ENCODE assay signal across 26 cellular contexts in the genomic region with DNA sequence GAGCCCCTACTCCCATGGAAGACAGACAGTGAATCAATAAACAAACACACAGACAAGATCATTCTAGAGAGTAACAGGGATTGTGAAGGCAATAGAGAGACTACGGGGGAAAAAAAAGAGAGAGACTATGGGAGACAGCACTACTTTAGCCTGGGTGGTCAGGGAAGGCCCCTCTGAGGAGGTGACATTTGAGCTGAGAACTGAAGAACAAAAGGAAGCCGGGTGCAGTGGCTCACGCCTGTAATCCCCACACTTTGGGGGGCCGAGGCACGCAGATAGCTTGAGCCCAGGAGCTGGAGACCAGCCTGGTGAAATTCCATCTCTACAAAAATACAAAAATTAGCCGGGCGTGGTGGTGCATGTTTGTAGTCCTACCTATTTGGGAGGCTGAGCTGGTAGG. TPM values are rescaled to one million over a fixed set of nuclear protein-coding genes. Genes with fewer than 3 reads are reported as not detected.
DNase-seq lines count a peak whose midpoint lies in the region; ATAC-seq, FAIRE-seq and TF ChIP-seq lines count a peak whose summit lies in the region.
"Had no signal": no experiment of that assay in that cellular context is flagged by ENCODE, and none has a peak within 500 bp of the region (broad histone marks: within the 10 kb centered on the region; RNA-seq: fewer than 3 reads in every experiment).

No MANE protein-coding gene starts in this region.

- no peaks in the 10 kb centered on the region for H3K36me3 Mint-ChIP-seq in GM23338 (ENCODE audit: low read depth)
- H3K36me3 Mint-ChIP-seq: CD14-positive monocyte; CD8-positive, alpha-beta memory T cell had no signal

- no peaks in the 10 kb centered on the region for H3K9me3 Mint-ChIP-seq in GM23338
- H3K9me3 Mint-ChIP-seq: CD14-positive monocyte; CD4-positive, alpha-beta T cell had no signal

- H3K27me3 Mint-ChIP-seq in GM23338 (ENCODE audit: insufficient read depth, low read depth, poor library complexity), result peaks cover 3% of the 10 kb centered on the region

- DNase-seq in GM23338 (ENCODE audit: low spot score), result peak; percentile 35
- DNase-seq in left kidney (ENCODE audit: low read depth, low spot score), result peak; percentile 15
- DNase-seq in right lobe of liver, result no peak
- DNase-seq in activated CD4-positive, alpha-beta T cell treated with anti-CD3 and anti-CD28 coated beads, Interleukin-2, amount 50 U/mL, for 48 hours, result no peak
- DNase-seq in GM19239 (ENCODE audit: insufficient read length, low spot score), result no peak
- DNase-seq in NCI-H1092 treated with DMSO at 0.1 percent for 48 hours (lab: John Stamatoyannopoulos, UW), result no peak
- DNase-seq: 8988T; ACHN; AML-193; BE2C; CD4-positive, alpha-beta T cell; CD8-positive, alpha-beta memory T cell; DMS53; DMS79 treated with DMSO at 0.1 percent for 48 hours; GF-D8; GM23248; HCEC 1CT had no signal

- no peaks in the 10 kb centered on the region for H3K79me2 ChIP-seq in GM23338 (replicated peaks; ENCODE audit: insufficient read depth)

- H3F3A ChIP-seq in GM23338 (replicated peaks; ENCODE audit: low read depth), result no peaks in the 10 kb centered on the region

- no peak overlapping the region for H3K27ac ChIP-seq in GM23338 (ENCODE audit: low read depth)
- H3K27ac ChIP-seq in HUES48 (ENCODE audit: low read depth, low read length), result peak overlapping the region; percentile 9
- peak overlapping the region in 2 of 3 donors; percentile 78 to 83 for H3K27ac ChIP-seq in right lobe of liver
- H3K27ac ChIP-seq: A549; BLaER1 treated with 17β-estradiol and CSF1 and Interleukin-3, amounts not matched to agents 10 nM and 100 nM; GM23248 had no signal

- H3K9ac ChIP-seq in HUES48 (ENCODE audit: low read depth, low read length), result no peak overlapping the region
- H3K9ac ChIP-seq: BLaER1 treated with 17β-estradiol and CSF1 and Interleukin-3, amounts not matched to agents 10 nM and 100 nM; GM23248 had no signal

- intact Hi-C loops in right lobe of liver (cut with DNase I), result no loop called here

- no peak overlapping the region for H3K27ac Mint-ChIP-seq in GM23338
- H3K27ac Mint-ChIP-seq: CD14-positive monocyte; CD4-positive, alpha-beta T cell; CD8-positive, alpha-beta memory T cell had no signal

- TF ChIP-seq CTCF in GM23338 (conservative IDR thresholded peaks at IDR 0.05; ENCODE audit: low read depth in 2 of 2), result no peak
- TF ChIP-seq CTCF in right lobe of liver (IDR thresholded peaks at IDR 0.05), result no peak

- ATAC-seq in GM23338 (peak; percentile 70), right lobe of liver (no peak), HG02610 (IDR thresholded peaks at IDR 0.05; ENCODE audit: unreplicated experiment) (no peak)
- ATAC-seq: A549 had no signal

- H3K27me3 ChIP-seq in GM23338 (ENCODE audit: insufficient read depth), result no peaks in the 10 kb centered on the region
- H3K27me3 ChIP-seq in HUES48 (ENCODE audit: control insufficient read depth, insufficient read depth, low read length), result no peaks in the 10 kb centered on the region
- H3K27me3 ChIP-seq in right lobe of liver, result no peaks in the 10 kb centered on the region
- H3K27me3 ChIP-seq: BE2C; BLaER1 treated with 17β-estradiol and CSF1 and Interleukin-3, amounts not matched to agents 10 nM and 100 nM had no signal

- H3K4me3 Mint-ChIP-seq in GM23338, result no peak overlapping the region; the same call in 2 of the 3 replicates
- H3K4me3 Mint-ChIP-seq: CD4-positive, alpha-beta T cell; CD8-positive, alpha-beta memory T cell had no signal

- no peaks in the 10 kb centered on the region for H3K36me3 ChIP-seq in GM23338 (ENCODE audit: insufficient read depth)
- H3K36me3 ChIP-seq in HUES48 (ENCODE audit: control insufficient read depth, insufficient read depth, low read length), result no peaks in the 10 kb centered on the region
- H3K36me3 ChIP-seq in right lobe of liver, result no peaks in the 10 kb centered on the region
- H3K36me3 ChIP-seq: BE2C; BLaER1 treated with 17β-estradiol and CSF1 and Interleukin-3, amounts not matched to agents 10 nM and 100 nM had no signal

- TF ChIP-seq POLR2A in right lobe of liver (IDR thresholded peaks at IDR 0.05), result no peak

- H3K9me2 ChIP-seq in GM23338 (ENCODE audit: insufficient read depth), result 0 out of 2 replicates have a peak, but pooled peaks cover 4% of the 10 kb centered on the region

- H3K4me1 ChIP-seq in GM23338 (ENCODE audit: insufficient read depth) (peaks cover 42% of the 10 kb centered on the region), HUES48 (ENCODE audit: control insufficient read depth, insufficient read depth, low read length) (peaks cover 34% of the 10 kb centered on the region), right lobe of liver (peaks cover 0 to 63% (median 17%) of the 10 kb centered on the region in 4 donors)
- H3K4me1 ChIP-seq: A549, BE2C had no signal

- WGBS in right lobe of liver (ENCODE audit: insufficient coverage, low coverage, low lambda C conversion rate, missing lambda C conversion rate), result 52% methylated on average over 6 of the region's 7 CpGs

- peak overlapping the region; percentile 8; the same call in 1 of the 2 replicates for H2AFZ ChIP-seq in GM23338

- no peaks in the 10 kb centered on the region for H3K9me3 ChIP-seq in HUES48 (ENCODE audit: control insufficient read depth, insufficient read depth, low read length)
- no peaks in the 10 kb centered on the region for H3K9me3 ChIP-seq in right lobe of liver
- H3K9me3 ChIP-seq: A549; BE2C; BLaER1 treated with 17β-estradiol and CSF1 and Interleukin-3, amounts not matched to agents 10 nM and 100 nM had no signal

- no peak for FAIRE-seq in GM19239 (lab: Jason Lieb, UNC)
- FAIRE-seq: A549, GM12891, GM18507, H54 had no signal

- peaks cover 38% of the 10 kb centered on the region for H3K4me1 Mint-ChIP-seq in GM23338
- H3K4me1 Mint-ChIP-seq: CD14-positive monocyte; CD8-positive, alpha-beta memory T cell had no signal

- H4K20me1 ChIP-seq in GM23338 (replicated peaks; ENCODE audit: insufficient read depth), result no peaks in the 10 kb centered on the region
- H4K20me1 ChIP-seq: BLaER1 treated with 17β-estradiol and CSF1 and Interleukin-3, amounts not matched to agents 10 nM and 100 nM had no signal

- H3K4me2 ChIP-seq in GM23338, result peak overlapping the region; percentile 41; the same call in 1 of the 2 replicates
- H3K4me2 ChIP-seq: A549; BLaER1 treated with 17β-estradiol and CSF1 and Interleukin-3, amounts not matched to agents 10 nM and 100 nM had no signal

- H3K4me3 ChIP-seq in GM23338 (no peak overlapping the region), HUES48 (ENCODE audit: low read depth, low read length) (no peak overlapping the region), right lobe of liver (no peak overlapping the region)
- H3K4me3 ChIP-seq: A549; BLaER1 treated with 17β-estradiol and CSF1 and Interleukin-3, amounts not matched to agents 10 nM and 100 nM; GM23248 had no signal

TF ChIP-seq in GM23338, 12 proteins besides CTCF, POLR2A, EP300 and RAD21 (continues in another document):
- TF ChIP-seq EZH2phosphoT487 (IDR thresholded peaks at IDR 0.05; ENCODE audit: unreplicated experiment) (no peak), ZNF114 (CRISPR knock-in tag; IDR thresholded peaks at IDR 0.05) (no peak), POLR2AphosphoS5 (IDR thresholded peaks at IDR 0.05; ENCODE audit: low read depth) (no peak), NANOG (IDR thresholded peaks at IDR 0.05; ENCODE audit: borderline replicate concordance) (no peak), CREB1 (CRISPR knock-in tag; IDR thresholded peaks at IDR 0.05; ENCODE audit: low read depth) (no peak), EZH2 (IDR thresholded peaks at IDR 0.05; ENCODE audit: low read depth, unreplicated experiment) (no peak), STAT1 (IDR thresholded peaks at IDR 0.05; ENCODE audit: unreplicated experiment) (no peak), ZNF331 (CRISPR knock-in tag; IDR thresholded peaks at IDR 0.05; ENCODE audit: low read depth) (no peak)
- TF ChIP-seq, protein P1, sequence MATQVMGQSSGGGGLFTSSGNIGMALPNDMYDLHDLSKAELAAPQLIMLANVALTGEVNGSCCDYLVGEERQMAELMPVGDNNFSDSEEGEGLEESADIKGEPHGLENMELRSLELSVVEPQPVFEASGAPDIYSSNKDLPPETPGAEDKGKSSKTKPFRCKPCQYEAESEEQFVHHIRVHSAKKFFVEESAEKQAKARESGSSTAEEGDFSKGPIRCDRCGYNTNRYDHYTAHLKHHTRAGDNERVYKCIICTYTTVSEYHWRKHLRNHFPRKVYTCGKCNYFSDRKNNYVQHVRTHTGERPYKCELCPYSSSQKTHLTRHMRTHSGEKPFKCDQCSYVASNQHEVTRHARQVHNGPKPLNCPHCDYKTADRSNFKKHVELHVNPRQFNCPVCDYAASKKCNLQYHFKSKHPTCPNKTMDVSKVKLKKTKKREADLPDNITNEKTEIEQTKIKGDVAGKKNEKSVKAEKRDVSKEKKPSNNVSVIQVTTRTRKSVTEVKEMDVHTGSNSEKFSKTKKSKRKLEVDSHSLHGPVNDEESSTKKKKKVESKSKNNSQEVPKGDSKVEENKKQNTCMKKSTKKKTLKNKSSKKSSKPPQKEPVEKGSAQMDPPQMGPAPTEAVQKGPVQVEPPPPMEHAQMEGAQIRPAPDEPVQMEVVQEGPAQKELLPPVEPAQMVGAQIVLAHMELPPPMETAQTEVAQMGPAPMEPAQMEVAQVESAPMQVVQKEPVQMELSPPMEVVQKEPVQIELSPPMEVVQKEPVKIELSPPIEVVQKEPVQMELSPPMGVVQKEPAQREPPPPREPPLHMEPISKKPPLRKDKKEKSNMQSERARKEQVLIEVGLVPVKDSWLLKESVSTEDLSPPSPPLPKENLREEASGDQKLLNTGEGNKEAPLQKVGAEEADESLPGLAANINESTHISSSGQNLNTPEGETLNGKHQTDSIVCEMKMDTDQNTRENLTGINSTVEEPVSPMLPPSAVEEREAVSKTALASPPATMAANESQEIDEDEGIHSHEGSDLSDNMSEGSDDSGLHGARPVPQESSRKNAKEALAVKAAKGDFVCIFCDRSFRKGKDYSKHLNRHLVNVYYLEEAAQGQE (IDR thresholded peaks at IDR 0.05; ENCODE audit: unreplicated experiment), result no peak

RNA-seq across cellular contexts. Expression of a gene that starts 29.2 kb away (rescaled TPM):
- 20.2 and 22.7 TPM in 2 replicates for total RNA-seq in GM23338 (2014; rRNA removed; shearing (Covaris generic))
- 9.0 and 9.4 TPM in 2 replicates for polyA plus RNA-seq in GM23338 (2016; fragmentation: Nextera tagmentation; extraction: Ambion mirVana)
- 10 to 100 TPM; 22.9 to 30.1 (median 26.4) TPM for total RNA-seq in right lobe of liver
- total RNA-seq: CD4-positive, alpha-beta T cell; CD8-positive, alpha-beta memory T cell; G401 had no signal
- polyA plus RNA-seq: CD14-positive monocyte; CD8-positive, alpha-beta memory T cell had no signal

Comparison
In these comparisons a context has a peak if more than half of its experiments do, and no peak if none do; other contexts are left out.
1. DNase-seq: peak in GM23338 (single experiment) and left kidney (single experiment); none in right lobe of liver (0 of 3), activated CD4-positive, alpha-beta T cell treated with anti-CD3 and anti-CD28 coated beads, Interleukin-2, amount 50 U/mL, for 48 hours (0 of 2), GM19239 (single experiment) and NCI-H1092 treated with DMSO at 0.1 percent for 48 hours (single experiment).